8 cellular contexts compared by ENCODE assay signal in the genomic region with DNA sequence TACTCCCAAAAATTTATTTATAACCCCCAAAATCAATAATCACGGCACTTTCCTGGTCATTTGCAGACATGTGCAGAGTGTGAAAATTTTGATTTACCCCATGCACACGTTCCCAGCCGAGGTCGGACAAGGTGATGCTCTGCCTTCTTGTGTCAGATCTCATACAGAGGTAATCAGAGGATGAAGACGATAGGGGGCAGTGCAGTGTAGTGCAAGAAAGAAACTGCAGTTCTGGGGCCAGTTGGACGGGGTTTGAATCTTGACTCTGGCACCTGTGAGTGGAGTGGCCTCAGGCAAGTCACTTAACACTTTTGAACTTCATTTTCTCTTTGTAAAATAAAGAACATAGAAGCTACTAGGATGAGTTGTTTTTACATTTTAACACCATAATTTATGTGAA.
A peak's percentile ranks its signal among the peaks of the same experiment; 100 is the strongest.
DNase-seq lines count a peak whose midpoint lies in the region; ATAC-seq and TF ChIP-seq lines count a peak whose summit lies in the region.

No MANE protein-coding gene starts in this region.

- H3K9me3 Mint-ChIP-seq in mesothelial cell of epicardium, result peaks cover 13% of the 10 kb centered on the region

- H3K4me3 ChIP-seq in SJCRH30, result no peak overlapping the region

- no peaks in the 10 kb centered on the region for H3K36me3 Mint-ChIP-seq in mesothelial cell of epicardium

- peak; percentile 6 for DNase-seq in G401 (ENCODE audit: low spot score)
- DNase-seq in SJCRH30, result peak; percentile 28 to 63
- DNase-seq in central memory CD4-positive, alpha-beta T cell, result peak; percentile 9
- no peak for DNase-seq in mesothelial cell of epicardium (ENCODE audit: low spot score in 2 of 2, unreplicated experiment in 2 of 2)
- no peak for DNase-seq in NCI-H1105 (lab: John Stamatoyannopoulos, UW)
- no peak for DNase-seq in cerebellum (ENCODE audit: low spot score)

- H3K9me3 ChIP-seq in SJCRH30 (replicated peaks), result no peaks in the 10 kb centered on the region

- H3K27ac Mint-ChIP-seq in mesothelial cell of epicardium, result no peak overlapping the region

- H3K27ac ChIP-seq in SJCRH30, result no peak overlapping the region

- no peaks in the 10 kb centered on the region for H3K36me3 ChIP-seq in SJCRH30

- peak; percentile 56 for ATAC-seq in HG02884 (IDR thresholded peaks at IDR 0.05; ENCODE audit: unreplicated experiment)
- no peak for ATAC-seq in HG03280 (IDR thresholded peaks at IDR 0.05; ENCODE audit: unreplicated experiment)

- peak; percentile 20 for TF ChIP-seq CTCF in mesothelial cell of epicardium (IDR thresholded peaks at IDR 0.05; ENCODE audit: unreplicated experiment)

- peaks cover 4% of the 10 kb centered on the region for H3K27me3 Mint-ChIP-seq in mesothelial cell of epicardium (ENCODE audit: low read depth)

- no peaks in the 10 kb centered on the region for H3K27me3 ChIP-seq in SJCRH30

- H3K4me3 Mint-ChIP-seq in mesothelial cell of epicardium, result no peak overlapping the region

- H3K4me1 Mint-ChIP-seq in mesothelial cell of epicardium, result no peaks in the 10 kb centered on the region

- in situ Hi-C loops in G401 (cut with HindIII; ENCODE audit: low sequenced_read_pairs), result no loop called here

- H3K4me1 ChIP-seq in SJCRH30, result no peaks in the 10 kb centered on the region

Comparison
In these comparisons a context has a peak if more than half of its experiments do, and no peak if none do; other contexts are left out.
1. DNase-seq: peak in G401 (single experiment), SJCRH30 (2 of 2) and central memory CD4-positive, alpha-beta T cell (single experiment); none in mesothelial cell of epicardium (0 of 2), NCI-H1105 (single experiment) and cerebellum (single experiment).